8 cellular contexts compared by ENCODE assay signal in the genomic region with DNA sequence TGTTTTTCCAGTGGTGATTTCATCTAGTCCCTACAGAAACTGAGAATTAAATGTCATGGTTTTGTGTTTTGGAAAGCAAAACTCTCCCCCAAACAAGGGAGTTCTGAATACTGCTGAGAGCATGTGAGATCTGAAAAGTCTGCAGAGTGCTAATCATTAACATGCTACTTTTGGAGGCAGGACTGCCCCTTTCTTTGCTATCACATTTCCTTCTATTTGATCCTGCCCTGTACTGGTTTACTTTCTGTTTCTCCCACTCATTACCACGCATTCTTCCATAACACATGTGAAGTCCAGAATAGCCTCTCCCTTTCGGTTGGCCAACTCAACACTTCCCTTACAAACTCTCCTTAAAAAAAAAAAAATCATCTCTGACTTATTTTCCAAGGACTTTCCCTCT.
A peak's percentile ranks its signal among the peaks of the same experiment; 100 is the strongest.
DNase-seq lines count a peak whose midpoint lies in the region; ATAC-seq lines count a peak whose summit lies in the region.

No MANE protein-coding gene starts in this region.

- H3K36me3 ChIP-seq in duodenal mucosa (ENCODE audit: control insufficient read depth in 1 of 2, insufficient read depth in 2 of 2, low read length in 2 of 2) (no peaks in the 10 kb centered on the region), neuronal stem cell (replicated peaks in 1 of 2; ENCODE audit: control insufficient read depth in 2 of 2, insufficient read depth in 2 of 2, low read length in 2 of 2) (no peaks in the 10 kb centered on the region)

- H2BK5ac ChIP-seq in neuronal stem cell (ENCODE audit: low read length): no peak overlapping the region

- H3K9ac ChIP-seq in duodenal mucosa (ENCODE audit: low read depth in 1 of 2, low read length in 2 of 2) (peak overlapping the region; percentile 16 to 20), neuronal stem cell (ENCODE audit: low read depth, low read length, poor library complexity) (no peak overlapping the region)

- no peak overlapping the region for H3K4me2 ChIP-seq in neuronal stem cell (ENCODE audit: insufficient read depth, low read length, poor library complexity, severe bottlenecking)

- no peak overlapping the region for H4K91ac ChIP-seq in neuronal stem cell (ENCODE audit: low read depth, low read length, poor library complexity)

- no peak overlapping the region for H2BK120ac ChIP-seq in neuronal stem cell (ENCODE audit: low read depth, low read length)

- H3K27me3 ChIP-seq in duodenal mucosa (ENCODE audit: control insufficient read depth in 1 of 2, insufficient read depth in 2 of 2, low read length in 2 of 2) (no peaks in the 10 kb centered on the region), neuronal stem cell (ENCODE audit: control insufficient read depth in 3 of 3, insufficient read depth in 3 of 3, low read depth in 1 of 3, low read length in 3 of 3) (no peaks in the 10 kb centered on the region)

- H3K4ac ChIP-seq in neuronal stem cell (ENCODE audit: low read length): no peak overlapping the region

- H3K4me1 ChIP-seq in duodenal mucosa (ENCODE audit: control insufficient read depth in 1 of 2, insufficient read depth in 2 of 2, low read length in 2 of 2): peaks cover 38 to 45% of the 10 kb centered on the region in 2 donors
- H3K4me1 ChIP-seq in neuronal stem cell (ENCODE audit: control insufficient read depth in 2 of 2, insufficient read depth in 1 of 2, low read depth in 1 of 2, low read length in 2 of 2): peaks cover 25 to 28% of the 10 kb centered on the region in 2 donors

- no peaks in the 10 kb centered on the region for H3K9me3 ChIP-seq in duodenal mucosa (ENCODE audit: control insufficient read depth in 1 of 2, low read length in 2 of 2)
- no peaks in the 10 kb centered on the region for H3K9me3 ChIP-seq in neuronal stem cell (replicated peaks in 1 of 2; ENCODE audit: control insufficient read depth in 2 of 2, insufficient read depth in 1 of 2, low read depth in 1 of 2, low read length in 2 of 2)

- H3K23ac ChIP-seq in neuronal stem cell (ENCODE audit: low read depth, low read length, poor library complexity): no peak overlapping the region

- no peak overlapping the region for H2AK5ac ChIP-seq in neuronal stem cell (ENCODE audit: low read depth, low read length)

- H3K27ac ChIP-seq in duodenal mucosa (ENCODE audit: low read depth, low read length): no peak overlapping the region
- peak overlapping the region; percentile 16 for H3K27ac ChIP-seq in neuronal stem cell (replicated peaks; ENCODE audit: low read length)

- H2BK12ac ChIP-seq in neuronal stem cell (ENCODE audit: low read length): no peak overlapping the region

- ATAC-seq in GM21529 (IDR thresholded peaks at IDR 0.05; ENCODE audit: unreplicated experiment): peak; percentile 93
- no peak for ATAC-seq in GM21360 (IDR thresholded peaks at IDR 0.05; ENCODE audit: unreplicated experiment)

- peak overlapping the region; percentile 34 for H2AFZ ChIP-seq in neuronal stem cell (ENCODE audit: low read length)

- no peak overlapping the region for H2BK15ac ChIP-seq in neuronal stem cell (ENCODE audit: low read length)

- WGBS in neuronal stem cell (ENCODE audit: extremely low coverage in 2 of 2, insufficient read length in 2 of 2, insufficient replicate concordance in 1 of 2), 2 donors: no CpG with 5 or more reads among the region's 2 CpGs

- no peak overlapping the region for H3K14ac ChIP-seq in neuronal stem cell (ENCODE audit: low read length)

- DNase-seq in COLO668 (lab: John Stamatoyannopoulos, UW; ENCODE audit: unreplicated experiment) (peak; percentile 44), HuH-7 (ENCODE audit: low spot score) (peak; percentile 41), neuronal stem cell (ENCODE audit: low spot score) (no peak), GF-D8 (lab: John Stamatoyannopoulos, UW) (no peak), activated gamma-delta T cell treated with Interleukin-2 at 50 U/mL for 16 hours (no peak)

- H3K18ac ChIP-seq in neuronal stem cell (ENCODE audit: low read length): no peak overlapping the region

- H4K8ac ChIP-seq in neuronal stem cell (ENCODE audit: low read depth, low read length): no peak overlapping the region

- H3K4me3 ChIP-seq in duodenal mucosa (ENCODE audit: low read depth in 1 of 2, low read length in 2 of 2) (peak overlapping the region; percentile 37 to 41), neuronal stem cell (ENCODE audit: low read length in 2 of 2) (no peak overlapping the region)

- no peaks in the 10 kb centered on the region for H3K79me1 ChIP-seq in neuronal stem cell (ENCODE audit: low read depth, low read length)

Comparison
In these comparisons a context has a peak if more than half of its experiments do, and no peak if none do; other contexts are left out.
1. DNase-seq: peak in COLO668 (single experiment) and HuH-7 (single experiment); none in neuronal stem cell (single experiment), GF-D8 (single experiment) and activated gamma-delta T cell treated with Interleukin-2 at 50 U/mL for 16 hours (single experiment).
2. H3K4me3 ChIP-seq: peak in duodenal mucosa (2 of 2); none in neuronal stem cell (0 of 2).